Comparison of ENCODE assay signal across 15 cellular contexts in genomic region chr3:47002490-47003410, GRCh38. TPM values are rescaled to one million over a fixed set of nuclear protein-coding genes. Genes with fewer than 3 reads are reported as not detected.
DNase-seq lines count a peak whose midpoint lies in the region; ATAC-seq and TF ChIP-seq lines count a peak whose summit lies in the region.
"Had no signal": no experiment of that assay in that cellular context is flagged by ENCODE, and none has a peak within 500 bp of the region (broad histone marks: within the 10 kb centered on the region; RNA-seq: fewer than 3 reads in every experiment).

No MANE protein-coding gene starts in this region.

- peaks cover 6% of the 10 kb centered on the region for H3K9me3 ChIP-seq in neutrophil
- H3K9me3 ChIP-seq: pancreas, suprapubic skin had no signal

- peaks cover 10% of the 10 kb centered on the region for H3K4me1 Mint-ChIP-seq in activated T-cell treated with anti-CD3 and anti-CD28 coated beads, Interleukin-2, amount 50 U/mL, for 24 hours (ENCODE audit: low read depth)
- peaks cover 20 to 24% of the 10 kb centered on the region in 2 donors for H3K4me1 Mint-ChIP-seq in natural killer cell

- H3K27me3 Mint-ChIP-seq in activated T-cell treated with anti-CD3 and anti-CD28 coated beads, Interleukin-2, amount 50 U/mL, for 24 hours = no peaks in the 10 kb centered on the region
- H3K27me3 Mint-ChIP-seq in natural killer cell (ENCODE audit: low read depth in 2 of 2) = no peaks in the 10 kb centered on the region
- H3K27me3 Mint-ChIP-seq: activated naive CD8-positive, alpha-beta T cell; central memory CD8-positive, alpha-beta T cell had no signal

- H3K4me3 Mint-ChIP-seq in activated T-cell treated with anti-CD3 and anti-CD28 coated beads, Interleukin-2, amount 50 U/mL, for 24 hours = no peak overlapping the region
- no peak overlapping the region for H3K4me3 Mint-ChIP-seq in natural killer cell
- H3K4me3 Mint-ChIP-seq: activated naive CD8-positive, alpha-beta T cell; central memory CD8-positive, alpha-beta T cell had no signal

- TF ChIP-seq CTCF in GM13976 (IDR thresholded peaks at IDR 0.05; ENCODE audit: borderline replicate concordance, control extremely low read depth, extremely low read depth, insufficient read depth, missing control alignments) (peak; percentile 11), neutrophil (IDR thresholded peaks at IDR 0.05) (no peak), natural killer cell (IDR thresholded peaks at IDR 0.05) (no peak)

- peak overlapping the region; percentile 6 for H3K27ac ChIP-seq in neutrophil
- H3K27ac ChIP-seq: GM23248, pancreas, suprapubic skin had no signal

- peak overlapping the region; percentile 68 for H3K27ac Mint-ChIP-seq in activated T-cell treated with anti-CD3 and anti-CD28 coated beads, Interleukin-2, amount 50 U/mL, for 24 hours
- H3K27ac Mint-ChIP-seq in natural killer cell = no peak overlapping the region
- H3K27ac Mint-ChIP-seq: activated naive CD8-positive, alpha-beta T cell had no signal

- H3K36me3 ChIP-seq in neutrophil = peaks cover 100% of the 10 kb centered on the region

- no peak overlapping the region for H3K4me3 ChIP-seq in neutrophil (ENCODE audit: low read depth in 1 of 2, low read length in 1 of 2)
- H3K4me3 ChIP-seq: GM23248, pancreas, suprapubic skin had no signal

- in situ Hi-C loops in GM13976 (cut with MboI; ENCODE audit: low sequenced_read_pairs, unreplicated experiment) = loop anchor here (25.0 kb wide), 1 partner anchor 360 kb away; no protein-coding TSS in a partner anchor

- H3K27me3 ChIP-seq in neutrophil = no peaks in the 10 kb centered on the region
- H3K27me3 ChIP-seq: pancreas, suprapubic skin had no signal

- no peaks in the 10 kb centered on the region for H3K9me3 Mint-ChIP-seq in activated T-cell treated with anti-CD3 and anti-CD28 coated beads, Interleukin-2, amount 50 U/mL, for 24 hours
- H3K9me3 Mint-ChIP-seq in natural killer cell = no peaks in the 10 kb centered on the region
- H3K9me3 Mint-ChIP-seq: central memory CD8-positive, alpha-beta T cell had no signal

- no peak for ATAC-seq in natural killer cell
- ATAC-seq in HG02981 (IDR thresholded peaks at IDR 0.05; ENCODE audit: unreplicated experiment) = no peak
- no peak for ATAC-seq in GM21381 (IDR thresholded peaks at IDR 0.05; ENCODE audit: unreplicated experiment)
- ATAC-seq: pancreas had no signal

- intact Hi-C loops in natural killer cell (cut with micrococcal nuclease) = no loop called here

- H3K36me3 Mint-ChIP-seq in activated T-cell treated with anti-CD3 and anti-CD28 coated beads, Interleukin-2, amount 50 U/mL, for 24 hours (ENCODE audit: low read depth) = peaks cover 94% of the 10 kb centered on the region
- H3K36me3 Mint-ChIP-seq in natural killer cell = no peaks in the 10 kb centered on the region

- H3K4me1 ChIP-seq in neutrophil (ENCODE audit: control insufficient read depth in 1 of 2, insufficient read depth in 1 of 2, low read depth in 1 of 2, low read length in 1 of 2) = peaks cover 4 to 10% of the 10 kb centered on the region in 2 experiments
- H3K4me1 ChIP-seq: pancreas, suprapubic skin had no signal

- DNase-seq in activated T-cell treated with anti-CD3 and anti-CD28 coated beads, Interleukin-2, amount 50 U/mL, for 24 hours = no peak
- no peak for DNase-seq in activated T-cell treated with anti-CD3 and anti-CD28 coated beads, Interleukin-2, amount 50 U/mL, for 48 hours
- DNase-seq in GM13976 (ENCODE audit: low spot score) = no peak
- peak; percentile 69 for DNase-seq in ecto neural progenitor cell (ENCODE audit: low spot score)
- DNase-seq in natural killer cell = no peak
- DNase-seq: activated CD4-positive, CD25-positive, alpha-beta regulatory T cell; GM23248; NCI-H774 had no signal

RNA-seq across cellular contexts. Expression of gene NBEAL2, which starts 23.3 kb away (rescaled TPM):
- total RNA-seq in natural killer cell = 100 to 1,000 TPM; 453 to 536 (median 532) TPM

RNA-seq across cellular contexts. Expression of gene CCDC12, which starts 26.2 kb away (rescaled TPM):
- 100 to 1,000 TPM; 104 to 114 (median 111) TPM for total RNA-seq in natural killer cell
